In the genomic region with DNA sequence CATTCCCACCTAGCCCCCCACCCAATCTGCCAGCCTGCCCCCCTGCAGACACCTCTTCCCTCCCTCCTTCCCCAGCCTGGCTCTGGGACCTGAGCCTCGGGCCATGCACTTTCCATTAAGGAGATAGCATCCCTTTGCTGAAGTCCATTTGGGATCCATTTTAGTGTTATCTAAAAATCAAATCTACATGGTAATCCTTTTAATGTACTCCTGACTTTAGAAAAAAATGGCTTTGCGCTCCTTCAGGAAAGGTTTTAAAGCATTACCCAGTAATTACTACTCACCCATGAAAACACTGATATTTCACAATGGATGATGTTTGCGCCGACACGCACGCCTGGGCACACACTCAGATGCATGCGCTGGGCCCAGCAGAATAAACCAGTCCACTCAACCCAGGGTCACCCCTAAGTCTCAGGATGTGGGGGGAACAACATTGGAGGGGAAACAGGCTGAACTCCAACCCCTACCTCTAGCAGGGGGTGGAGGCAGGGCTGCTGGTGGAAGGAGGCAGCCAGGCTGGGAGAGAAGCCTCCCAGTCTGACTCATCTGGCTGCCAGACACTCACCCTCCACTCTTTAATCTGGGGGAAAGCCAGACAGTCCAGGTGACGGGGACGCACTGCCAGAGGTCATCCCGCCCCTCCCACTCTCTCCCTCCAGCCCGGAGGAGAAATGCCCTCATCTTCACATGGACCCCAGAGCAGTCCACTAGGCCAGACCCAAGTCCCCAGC, we compare ENCODE assay signal across 14 cellular contexts. TPM values are rescaled to one million over a fixed set of nuclear protein-coding genes. Genes with fewer than 3 reads are reported as not detected.
A peak's percentile ranks its signal among the peaks of the same experiment; 100 is the strongest.
DNase-seq lines count a peak whose midpoint lies in the region; ATAC-seq and TF ChIP-seq lines count a peak whose summit lies in the region.
"Had no signal": no experiment of that assay in that cellular context is flagged by ENCODE, and none has a peak within 500 bp of the region (broad histone marks: within the 10 kb centered on the region; RNA-seq: fewer than 3 reads in every experiment).

No MANE protein-coding gene starts in this region.

- DNase-seq in NCI-H2227 treated with DMSO at 0.1 percent for 48 hours (lab: John Stamatoyannopoulos, UW) (peak; percentile 32), NCI-H2227 (lab: John Stamatoyannopoulos, UW; ENCODE audit: unreplicated experiment) (no peak), RPMI7951 (ENCODE audit: low read depth) (peak; percentile 49), left ventricle myocardium superior (no peak), spleen (peak; percentile 49)
- DNase-seq: NCI-H510A, sigmoid colon, T-helper 2 cell had no signal

- no peaks in the 10 kb centered on the region for H3K9me3 ChIP-seq in spleen
- H3K9me3 ChIP-seq: ascending aorta, sigmoid colon had no signal

- H3K27me3 ChIP-seq in spleen (replicated peaks in 1 of 7) = no peaks in the 10 kb centered on the region
- H3K27me3 ChIP-seq: ascending aorta had no signal

- 79 to 93% (median 83%) methylated on average over 11 of the region's 11 CpGs for WGBS in spleen, 5 donors

- H3K4me3 ChIP-seq in spleen = no peak overlapping the region
- H3K4me3 ChIP-seq: ascending aorta, sigmoid colon had no signal

- peak; percentile 80 for ATAC-seq in left ventricle myocardium superior
- no peak for ATAC-seq in HG03432 (IDR thresholded peaks at IDR 0.05; ENCODE audit: unreplicated experiment)
- ATAC-seq in HG03095 (IDR thresholded peaks at IDR 0.05; ENCODE audit: unreplicated experiment) = no peak
- no peak for ATAC-seq in GM21381 (IDR thresholded peaks at IDR 0.05; ENCODE audit: unreplicated experiment)
- ATAC-seq: left lobe of liver had no signal

- intact Hi-C loops in left ventricle myocardium superior (cut with micrococcal nuclease) (no loop called here), spleen (cut with DNase I; ENCODE audit: low total_unique reads) (no loop called here)

- no peak overlapping the region for H3K27ac ChIP-seq in spleen
- H3K27ac ChIP-seq: ascending aorta, sigmoid colon had no signal

- TF ChIP-seq POLR2A in spleen (IDR thresholded peaks at IDR 0.05) = no peak

- H3K36me3 ChIP-seq in spleen = no peaks in the 10 kb centered on the region
- H3K36me3 ChIP-seq: ascending aorta, sigmoid colon had no signal

- H3K4me1 ChIP-seq in spleen = peaks cover 0 to 15% (median 6%) of the 10 kb centered on the region in 6 donors
- H3K4me1 ChIP-seq: ascending aorta had no signal

- no peak for TF ChIP-seq CTCF in spleen (IDR thresholded peaks at IDR 0.05 in 8 of 11, conservative IDR thresholded peaks at IDR 0.05 in 3 of 11)

RNA-seq across cellular contexts. Expression of a gene that starts 29.8 kb away (rescaled TPM):
- not detected in 2 replicates for total RNA-seq in RPMI7951 (2014; rRNA removed; shearing (Covaris generic))
- 2.6 TPM for total RNA-seq in left ventricle myocardium superior
- 1 to 10 TPM in 2 of 7 donors, under 1 TPM in 1, not detected in 4; 0.57 to 1.0 (median 1.0) TPM for total RNA-seq in spleen
- under 1 TPM in 2 of 3 donors, not detected in 1; 0.17 to 0.20 TPM for polyA plus RNA-seq in spleen
- total RNA-seq: A673, ascending aorta, left lobe of liver had no signal

Comparison
In these comparisons a context has a peak if more than half of its experiments do, and no peak if none do; other contexts are left out.
1. DNase-seq: peak in NCI-H2227 treated with DMSO at 0.1 percent for 48 hours (single experiment), RPMI7951 (single experiment) and spleen (single experiment); none in NCI-H2227 (single experiment) and left ventricle myocardium superior (single experiment).